21 cellular contexts compared by ENCODE assay signal in genomic region chr1:207288315-207288714, GRCh38.
"Had no signal": no experiment of that assay in that cellular context is flagged by ENCODE, and none has a peak within 500 bp of the region (broad histone marks: within the 10 kb centered on the region; RNA-seq: fewer than 3 reads in every experiment).

No MANE protein-coding gene starts in this region.

- ATAC-seq: activated T-cell treated with anti-CD3 and anti-CD28 coated beads, Interleukin-2, amount 50 U/mL, for 4 hours; body of pancreas; foreskin keratinocyte; left lobe of liver had no signal

- H3K36me3 ChIP-seq: adrenal gland, colonic mucosa, esophagus squamous epithelium, transverse colon had no signal

- FAIRE-seq: islet of Langerhans had no signal

- DNase-seq: activated CD4-positive, alpha-beta memory T cell treated with anti-CD3 and anti-CD28 coated beads, Interleukin-2, amount 10 ng/mL, durations not matched to agents 7 days and 5 days; activated CD4-positive, alpha-beta T cell treated with anti-CD3 and anti-CD28 coated beads for 4 hours; activated effector memory CD4-positive, alpha-beta T cell treated with anti-CD3 and anti-CD28 coated beads, Interleukin-2, amount 50 U/mL, for 16 hours; activated T-cell treated with anti-CD3 and anti-CD28 coated beads, Interleukin-2, amount 50 U/mL, for 4 hours; adrenal gland; body of pancreas; central memory CD4-positive, alpha-beta T cell; colonic mucosa; esophagus squamous epithelium; foreskin keratinocyte; nephron progenitor cell; occipital lobe; right cardiac atrium; stimulated activated CD4-positive, alpha-beta T cell treated with anti-CD3 and anti-CD28 coated beads, Interleukin-4, amount 100 ng/mL, for 4 hours; stimulated activated CD8-positive, alpha-beta memory T cell treated with anti-CD3 and anti-CD28 coated beads, Interleukin-4, amount 100 ng/mL, for 48 hours; stimulated activated naive CD4-positive, alpha-beta T cell treated with Interleukin-2 at 50 U/mL for 16 hours; T-helper 2 cell; transverse colon had no signal

- H3K4me1 ChIP-seq: body of pancreas, foreskin keratinocyte had no signal

- H3K27ac ChIP-seq: adrenal gland, body of pancreas, colonic mucosa, esophagus squamous epithelium, foreskin keratinocyte, transverse colon had no signal

- H3K9me3 ChIP-seq: adrenal gland, body of pancreas, colonic mucosa, esophagus squamous epithelium, transverse colon had no signal

- H3K4me3 ChIP-seq: adrenal gland, body of pancreas, colonic mucosa, esophagus squamous epithelium, smooth muscle cell, transverse colon had no signal

- H3K4me2 ChIP-seq: smooth muscle cell had no signal

- H3K27me3 ChIP-seq: adrenal gland, body of pancreas, colonic mucosa, esophagus squamous epithelium, transverse colon had no signal
